In the genomic region with DNA sequence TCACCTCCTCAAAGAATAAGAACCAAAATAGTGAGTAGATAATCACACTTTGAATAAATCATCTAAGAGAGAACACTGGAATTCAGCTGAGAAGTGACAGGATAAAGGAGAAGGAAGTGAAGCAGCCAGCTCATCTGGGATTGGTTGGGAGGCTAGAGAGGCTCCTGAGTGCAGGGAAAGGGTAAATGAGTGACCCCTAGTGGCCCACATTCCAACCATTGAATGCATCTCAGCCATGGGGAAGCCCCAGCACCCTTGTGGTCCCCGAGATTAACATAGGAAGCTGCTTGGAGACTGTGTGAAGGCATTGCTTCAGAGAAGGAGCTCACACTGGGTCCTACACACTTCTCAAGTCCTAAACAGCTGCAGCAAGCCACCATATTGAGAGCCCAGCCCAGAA, we compare ENCODE assay signal across 1 cellular context.
TF ChIP-seq lines count a peak whose summit lies in the region.

No MANE protein-coding gene starts in this region.

TF ChIP-seq in K562, 482 proteins besides CTCF, POLR2A, EP300 and RAD21 (continued from another document):
- TF ChIP-seq TFAM (CRISPR knock-in tag; conservative IDR thresholded peaks at IDR 0.05) (no peak), CBFB (CRISPR knock-in tag; IDR thresholded peaks at IDR 0.05) (no peak), ARNT (IDR thresholded peaks at IDR 0.05) (no peak), POLR2H (tag; IDR thresholded peaks at IDR 0.05; ENCODE audit: low read depth) (no peak), ZNF23 (CRISPR knock-in tag; IDR thresholded peaks at IDR 0.05) (no peak)
